ENCODE assay signal across 2 cellular contexts in the genomic region with DNA sequence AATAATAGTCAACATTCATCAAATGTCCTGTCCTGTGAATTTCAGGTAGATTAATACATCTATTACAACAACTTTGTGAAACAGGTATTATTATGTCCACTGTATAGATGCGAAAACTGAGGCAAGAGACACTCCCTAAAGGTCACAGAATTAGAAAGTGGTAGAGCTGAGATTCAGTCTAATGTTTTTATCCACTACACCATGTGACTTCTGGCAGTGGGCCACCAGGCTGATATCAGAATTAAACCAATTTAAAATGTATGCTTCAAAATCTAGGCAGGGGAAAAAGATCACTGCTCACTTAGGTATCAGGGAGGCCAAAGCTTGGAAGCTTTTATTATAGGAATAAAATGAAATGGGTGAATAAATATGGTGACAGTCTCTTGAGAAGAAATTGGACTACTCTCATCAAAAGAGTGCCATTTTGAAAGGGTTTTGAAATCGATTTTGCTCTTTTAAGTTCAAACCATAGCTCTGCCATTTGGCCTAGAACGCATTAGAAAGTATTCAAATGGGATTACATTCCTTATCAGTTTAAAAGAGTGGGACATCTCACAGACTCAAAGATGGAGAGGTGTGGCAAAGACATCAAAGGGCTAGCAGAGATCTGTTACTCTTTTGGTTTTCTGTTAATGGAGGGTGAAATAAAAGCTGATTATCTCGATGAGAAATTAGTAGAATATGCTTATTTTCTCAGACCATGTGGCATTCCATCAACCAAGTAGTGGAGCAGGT.
TF ChIP-seq lines count a peak whose summit lies in the region.

No MANE protein-coding gene starts in this region.

TF ChIP-seq in A549, 52 proteins besides CTCF, POLR2A, EP300 and RAD21:
- no peak for TF ChIP-seq MYC (IDR thresholded peaks at IDR 0.05; ENCODE audit: borderline replicate concordance, low read length)
- no peak for TF ChIP-seq CHD4 (IDR thresholded peaks at IDR 0.05; ENCODE audit: borderline replicate concordance)
- TF ChIP-seq KDM1A (IDR thresholded peaks at IDR 0.05; ENCODE audit: low read depth) = no peak
- no peak for TF ChIP-seq HDAC2 (IDR thresholded peaks at IDR 0.05)
- TF ChIP-seq E2F6 (IDR thresholded peaks at IDR 0.05; ENCODE audit: borderline replicate concordance, low read depth) = no peak
- no peak for TF ChIP-seq RARB (CRISPR knock-in tag; IDR thresholded peaks at IDR 0.05)
- TF ChIP-seq USF2 (IDR thresholded peaks at IDR 0.05) = no peak
- TF ChIP-seq MAZ (IDR thresholded peaks at IDR 0.05; ENCODE audit: borderline replicate concordance, low read depth, low read length) = no peak
- no peak for TF ChIP-seq NR3C1 (IDR thresholded peaks at IDR 0.05)
- no peak for TF ChIP-seq ATOH8 (CRISPR knock-in tag; IDR thresholded peaks at IDR 0.05; ENCODE audit: low read depth)
- TF ChIP-seq HOXB13 (CRISPR knock-in tag; IDR thresholded peaks at IDR 0.05; ENCODE audit: low read depth) = no peak
- TF ChIP-seq SMC3 (IDR thresholded peaks at IDR 0.05) = no peak
- TF ChIP-seq TFCP2L1 (CRISPR knock-in tag; IDR thresholded peaks at IDR 0.05) = no peak
- TF ChIP-seq CBX8 (IDR thresholded peaks at IDR 0.05) = no peak
- TF ChIP-seq, protein P1, sequence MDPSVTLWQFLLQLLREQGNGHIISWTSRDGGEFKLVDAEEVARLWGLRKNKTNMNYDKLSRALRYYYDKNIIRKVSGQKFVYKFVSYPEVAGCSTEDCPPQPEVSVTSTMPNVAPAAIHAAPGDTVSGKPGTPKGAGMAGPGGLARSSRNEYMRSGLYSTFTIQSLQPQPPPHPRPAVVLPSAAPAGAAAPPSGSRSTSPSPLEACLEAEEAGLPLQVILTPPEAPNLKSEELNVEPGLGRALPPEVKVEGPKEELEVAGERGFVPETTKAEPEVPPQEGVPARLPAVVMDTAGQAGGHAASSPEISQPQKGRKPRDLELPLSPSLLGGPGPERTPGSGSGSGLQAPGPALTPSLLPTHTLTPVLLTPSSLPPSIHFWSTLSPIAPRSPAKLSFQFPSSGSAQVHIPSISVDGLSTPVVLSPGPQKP (IDR thresholded peaks at IDR 0.05; ENCODE audit: low read depth, low read length) = no peak
- no peak for TF ChIP-seq BHLHE40 (IDR thresholded peaks at IDR 0.05; ENCODE audit: low read depth, low read length)
- no peak for TF ChIP-seq CHD2 (IDR thresholded peaks at IDR 0.05; ENCODE audit: low read length, partially characterized antibody)
- no peak for TF ChIP-seq POLR2AphosphoS2 (conservative IDR thresholded peaks at IDR 0.05; ENCODE audit: low read length)
- no peak for TF ChIP-seq CBX2 (IDR thresholded peaks at IDR 0.05; ENCODE audit: borderline replicate concordance, low read depth)

TF ChIP-seq in IMR-90, 13 proteins besides CTCF, POLR2A, EP300 and RAD21:
- TF ChIP-seq BHLHE40 (IDR thresholded peaks at IDR 0.05; ENCODE audit: low read depth, low read length) = no peak
- no peak for TF ChIP-seq RFX5 (IDR thresholded peaks at IDR 0.05; ENCODE audit: low read depth, low read length)
- no peak for TF ChIP-seq NFE2L2 (IDR thresholded peaks at IDR 0.05; ENCODE audit: low read depth, low read length)
- no peak for TF ChIP-seq MXI1 (IDR thresholded peaks at IDR 0.05; ENCODE audit: borderline replicate concordance, low read depth, low read length)
- no peak for TF ChIP-seq MAFK (IDR thresholded peaks at IDR 0.05; ENCODE audit: low read depth, low read length)
- no peak for TF ChIP-seq SMC3 (IDR thresholded peaks at IDR 0.05; ENCODE audit: low read depth, low read length)
- TF ChIP-seq MAZ (IDR thresholded peaks at IDR 0.05; ENCODE audit: borderline replicate concordance, low read depth, low read length) = no peak
- TF ChIP-seq, protein P1 (IDR thresholded peaks at IDR 0.05; ENCODE audit: borderline replicate concordance, low read depth, low read length) = no peak
- no peak for TF ChIP-seq CEBPB (IDR thresholded peaks at IDR 0.05; ENCODE audit: low read depth, low read length)
- no peak for TF ChIP-seq CHD1 (IDR thresholded peaks at IDR 0.05; ENCODE audit: low read depth, low read length)
- no peak for TF ChIP-seq FOS (IDR thresholded peaks at IDR 0.05; ENCODE audit: low read depth, low read length)
- TF ChIP-seq RCOR1 (IDR thresholded peaks at IDR 0.05; ENCODE audit: insufficient replicate concordance, low read length) = no peak
